Comparison of ENCODE assay signal across 27 cellular contexts in the genomic region with DNA sequence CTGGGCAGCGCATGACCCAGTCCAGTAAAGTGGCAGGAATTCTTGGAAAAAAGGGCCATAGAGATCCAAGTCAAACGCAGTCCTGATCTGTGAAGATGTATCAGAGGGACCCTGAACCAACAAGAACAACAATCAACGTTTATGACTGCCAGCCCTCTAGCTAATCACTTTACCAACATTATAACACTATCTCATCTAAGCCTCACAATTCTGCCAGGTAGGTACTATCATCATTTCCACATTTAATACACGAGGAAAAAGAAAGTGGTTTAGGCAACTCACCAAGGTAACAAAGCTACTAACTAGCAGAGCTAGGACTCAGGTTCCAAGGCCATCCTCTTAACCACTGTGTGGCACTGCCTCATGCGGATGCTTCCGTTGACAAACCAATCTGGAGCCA. TPM values are rescaled to one million over a fixed set of nuclear protein-coding genes. Genes with fewer than 3 reads are reported as not detected.
A peak's percentile ranks its signal among the peaks of the same experiment; 100 is the strongest.
DNase-seq lines count a peak whose midpoint lies in the region; ATAC-seq, FAIRE-seq and TF ChIP-seq lines count a peak whose summit lies in the region.
"Had no signal": no experiment of that assay in that cellular context is flagged by ENCODE, and none has a peak within 500 bp of the region (broad histone marks: within the 10 kb centered on the region; RNA-seq: fewer than 3 reads in every experiment).

No MANE protein-coding gene starts in this region.

- H2BK120ac ChIP-seq in IMR-90 (ENCODE audit: low read depth, low read length), result no peak overlapping the region

- H3K79me2 ChIP-seq in endothelial cell of umbilical vein (ENCODE audit: control insufficient read depth, insufficient read depth, low read length), result peaks cover 1% of the 10 kb centered on the region

- intact Hi-C loops in IMR-90 (cut with micrococcal nuclease), result no loop called here
- intact Hi-C loops in endothelial cell of umbilical vein (cut with micrococcal nuclease), result no loop called here

- H3K36me3 Mint-ChIP-seq in activated CD8-positive, alpha-beta memory T cell treated with anti-CD3 and anti-CD28 coated beads, Interleukin-2, amount 10 ng/mL, durations not matched to agents 7 days and 5 days, result peaks cover 2% of the 10 kb centered on the region

- H3K4me3 ChIP-seq in HEK293 (ENCODE audit: low read depth, low read length) (no peak overlapping the region), IMR-90 (ENCODE audit: insufficient read depth, low read depth, low read length) (no peak overlapping the region), endothelial cell of umbilical vein (replicated peaks in 1 of 3; ENCODE audit: insufficient read depth in 1 of 3, low read depth in 1 of 3, low read length in 3 of 3) (no peak overlapping the region)
- H3K4me3 ChIP-seq: BLaER1, GM12878 had no signal

- H2BK15ac ChIP-seq in IMR-90 (ENCODE audit: low read depth, low read length), result no peak overlapping the region

- H3K4me1 ChIP-seq in HEK293 (ENCODE audit: control insufficient read depth, insufficient read depth, low read length) (peaks cover 2% of the 10 kb centered on the region; the same call in 1 of the 2 replicates), IMR-90 (ENCODE audit: control insufficient read depth, insufficient read depth, low read length) (peaks cover 16% of the 10 kb centered on the region), endothelial cell of umbilical vein (ENCODE audit: control insufficient read depth, extremely low read depth, insufficient read depth, low read length) (no peaks in the 10 kb centered on the region)
- H3K4me1 ChIP-seq: BLaER1 had no signal

- no peak for ATAC-seq in IMR-90 (ENCODE audit: low read depth)
- ATAC-seq in HG03196 (IDR thresholded peaks at IDR 0.05; ENCODE audit: unreplicated experiment), result no peak
- ATAC-seq in HG02973 (IDR thresholded peaks at IDR 0.05; ENCODE audit: unreplicated experiment), result no peak
- ATAC-seq in activated CD8-positive, alpha-beta memory T cell treated with anti-CD3 and anti-CD28 coated beads, Interleukin-2, amount 10 ng/mL, durations not matched to agents 7 days and 5 days, result no peak
- ATAC-seq: GM12878 had no signal

- TF ChIP-seq CTCF in HEK293 (tag by site-specific recombination; IDR thresholded peaks at IDR 0.05) (no peak), IMR-90 (conservative IDR thresholded peaks at IDR 0.05; ENCODE audit: low read depth, low read length) (no peak), endothelial cell of umbilical vein (IDR thresholded peaks at IDR 0.05; ENCODE audit: extremely low read depth in 1 of 2, insufficient read depth in 1 of 2, low read depth in 1 of 2, low read length in 2 of 2) (no peak)

- H3K4me1 Mint-ChIP-seq in activated CD8-positive, alpha-beta memory T cell treated with anti-CD3 and anti-CD28 coated beads, Interleukin-2, amount 10 ng/mL, durations not matched to agents 7 days and 5 days, result peaks cover 2% of the 10 kb centered on the region

- H3K9ac ChIP-seq in IMR-90 (ENCODE audit: low read depth, low read length), result no peak overlapping the region
- no peak overlapping the region for H3K9ac ChIP-seq in endothelial cell of umbilical vein (replicated peaks; ENCODE audit: extremely low read depth, insufficient read depth, low read length)
- H3K9ac ChIP-seq: BLaER1 had no signal

- CTCF ChIA-PET in HEK293 (lab: Yijun Ruan, JAX) (interaction anchor here (0.9 to 1.4 kb wide), 2 partner anchors 32 to 56 kb away, joined by 4 read pairs; no protein-coding TSS in a partner anchor), IMR-90 (lab: Yijun Ruan, JAX) (interaction anchor here (0.5 kb wide), 1 partner anchor 8 kb away, joined by 9 read pairs; no protein-coding TSS in a partner anchor), endothelial cell of umbilical vein (lab: Charles Lee) (interaction anchor here (2.1 kb wide), 1 partner anchor 47 kb away, joined by 6 read pairs; no protein-coding TSS in a partner anchor)
- CTCF ChIA-PET in activated CD8-positive, alpha-beta memory T cell treated with anti-CD3 and anti-CD28 coated beads, Interleukin-2, amount 10 ng/mL, durations not matched to agents 7 days and 5 days (lab: Charles Lee), result no interaction called here

- H4K91ac ChIP-seq in IMR-90 (ENCODE audit: insufficient read depth, low read depth, low read length), result no peak overlapping the region

- FAIRE-seq in endothelial cell of umbilical vein (lab: Jason Lieb, UNC), result peak; percentile 24
- FAIRE-seq: A204.1, GM12878, GM12892, GM18507 had no signal

- H3K9me1 ChIP-seq in IMR-90 (ENCODE audit: insufficient read depth, low read length) (peaks cover 19% of the 10 kb centered on the region), endothelial cell of umbilical vein (replicated peaks; ENCODE audit: control insufficient read depth, extremely low read depth, insufficient read depth, low read length) (no peaks in the 10 kb centered on the region)

- H3K18ac ChIP-seq in IMR-90 (ENCODE audit: low read depth, low read length), result no peak overlapping the region

- no peak overlapping the region for H2BK5ac ChIP-seq in IMR-90 (ENCODE audit: low read depth, low read length, poor library complexity, severe bottlenecking)

- H4K8ac ChIP-seq in IMR-90 (ENCODE audit: low read depth in 2 of 2, low read length in 2 of 2), result no peak overlapping the region

- in situ Hi-C loops in IMR-90 (cut with MboI; ENCODE audit: low sequenced_read_pairs), result no loop called here

- peak overlapping the region; percentile 32 for H2AK9ac ChIP-seq in IMR-90 (replicated peaks; ENCODE audit: low read depth, low read length, poor library complexity)

- H3K4ac ChIP-seq in IMR-90 (ENCODE audit: low read depth, low read length), result no peak overlapping the region

- DNase-seq in IMR-90 (no peak), endothelial cell of umbilical vein (ENCODE audit: low read depth, low spot score) (no peak)
- no peak for DNase-seq in activated CD8-positive, alpha-beta memory T cell treated with anti-CD3 and anti-CD28 coated beads, Interleukin-2, amount 10 ng/mL, durations not matched to agents 7 days and 5 days
- DNase-seq: 8988T; ACHN; BE2C; C1 segment of cervical spinal cord; CD4-positive, alpha-beta memory T cell; CD4-positive, CD25-positive, alpha-beta regulatory T cell; CD8-positive, alpha-beta memory T cell; COR-L47; DMS 273 treated with DMSO at 0.1 percent for 48 hours; DMS153; DMS53; DMS79; DND-41; EL; GDM1 had no signal

- no peak overlapping the region for H3K4me2 ChIP-seq in IMR-90 (ENCODE audit: low read depth, low read length)
- no peak overlapping the region for H3K4me2 ChIP-seq in endothelial cell of umbilical vein (ENCODE audit: insufficient read depth, low read length)
- H3K4me2 ChIP-seq: BLaER1 had no signal

- no peak for TF ChIP-seq RAD21 in IMR-90 (IDR thresholded peaks at IDR 0.05; ENCODE audit: low read length)

- WGBS in IMR-90 (ENCODE audit: extremely low coverage in 2 of 2, insufficient read length in 1 of 2), 2 experiments, result 74% methylated on average over 3 of the region's 6 CpGs; no CpG with 5 or more reads in 1 of the 2 experiments

- H3K27ac Mint-ChIP-seq in activated CD8-positive, alpha-beta memory T cell treated with anti-CD3 and anti-CD28 coated beads, Interleukin-2, amount 10 ng/mL, durations not matched to agents 7 days and 5 days, result no peak overlapping the region
- H3K27ac Mint-ChIP-seq: CD4-positive, alpha-beta memory T cell; CD4-positive, CD25-positive, alpha-beta regulatory T cell; CD8-positive, alpha-beta memory T cell had no signal

- TF ChIP-seq POLR2A in IMR-90 (IDR thresholded peaks at IDR 0.05; ENCODE audit: low read depth, low read length), result no peak
- TF ChIP-seq POLR2A in endothelial cell of umbilical vein (IDR thresholded peaks at IDR 0.05; ENCODE audit: low read depth, low read length), result no peak

- H3K56ac ChIP-seq in IMR-90 (ENCODE audit: extremely low read depth, insufficient read depth, low read length), result no peak overlapping the region

- dilution Hi-C loops in IMR-90 (cut with HindIII; ENCODE audit: low sequenced_read_pairs, unreplicated experiment), result no loop called here
- dilution Hi-C loops in endothelial cell of umbilical vein (cut with MboI; ENCODE audit: extremely low pct_ligation_motif_present, low sequenced_read_pairs), result no loop called here

- H4K5ac ChIP-seq in IMR-90 (ENCODE audit: low read depth, low read length), result no peak overlapping the region

- no peak overlapping the region for H2BK20ac ChIP-seq in IMR-90 (ENCODE audit: low read depth, low read length)

- peaks cover 43 to 62% of the 10 kb centered on the region in 2 experiments for H3K79me1 ChIP-seq in IMR-90 (ENCODE audit: low read depth in 1 of 2, low read length in 2 of 2)

- no peak overlapping the region; the same call in 1 of the 2 replicates for H2AK5ac ChIP-seq in IMR-90 (ENCODE audit: low read depth, low read length)

- H3K14ac ChIP-seq in IMR-90 (replicated peaks; ENCODE audit: low read depth, low read length), result 0 out of 2 replicates have a peak overlapping the region, but pooled peaks have one; percentile 21

- POLR2A ChIA-PET in HEK293 (lab: Yijun Ruan, JAX) (no interaction called here), IMR-90 (lab: Charles Lee; ENCODE audit: unreplicated experiment) (no interaction called here), endothelial cell of umbilical vein (lab: Charles Lee) (no interaction called here)

- no peaks in the 10 kb centered on the region for H3K9me3 ChIP-seq in HEK293 (ENCODE audit: control insufficient read depth, insufficient read depth, low read depth, low read length)
- no peaks in the 10 kb centered on the region for H3K9me3 ChIP-seq in IMR-90 (ENCODE audit: control insufficient read depth, insufficient read depth, low read length)
- H3K9me3 ChIP-seq in endothelial cell of umbilical vein (replicated peaks; ENCODE audit: control insufficient read depth, insufficient read depth, low read length), result no peaks in the 10 kb centered on the region
- H3K9me3 ChIP-seq: BE2C, BLaER1 had no signal

- H3K27ac ChIP-seq in HEK293 (ENCODE audit: extremely low read depth, low read depth, low read length) (no peak overlapping the region), IMR-90 (ENCODE audit: insufficient read depth, low read length) (no peak overlapping the region), endothelial cell of umbilical vein (ENCODE audit: insufficient read depth, low read depth, low read length) (no peak overlapping the region)
- H3K27ac ChIP-seq: BLaER1 had no signal

- H3K27me3 Mint-ChIP-seq in activated CD8-positive, alpha-beta memory T cell treated with anti-CD3 and anti-CD28 coated beads, Interleukin-2, amount 10 ng/mL, durations not matched to agents 7 days and 5 days, result no peaks in the 10 kb centered on the region
- H3K27me3 Mint-ChIP-seq: CD4-positive, alpha-beta memory T cell; CD4-positive, CD25-positive, alpha-beta regulatory T cell had no signal

- no peak overlapping the region for H3K23ac ChIP-seq in IMR-90 (ENCODE audit: low read depth, low read length)

- H3K27me3 ChIP-seq in IMR-90 (ENCODE audit: control insufficient read depth, insufficient read depth, low read length) (no peaks in the 10 kb centered on the region), endothelial cell of umbilical vein (ENCODE audit: control insufficient read depth in 2 of 2, insufficient read depth in 2 of 2, low read length in 2 of 2) (no peaks in the 10 kb centered on the region)
- H3K27me3 ChIP-seq: BE2C, BLaER1 had no signal

- BruUV-seq in IMR-90 (replicated peaks; lab: Mats Ljungman, UMichigan) (no TSS peak), endothelial cell of umbilical vein (replicated peaks; lab: Mats Ljungman, UMichigan) (no TSS peak)

- no peaks in the 10 kb centered on the region for H3K9me3 Mint-ChIP-seq in activated CD8-positive, alpha-beta memory T cell treated with anti-CD3 and anti-CD28 coated beads, Interleukin-2, amount 10 ng/mL, durations not matched to agents 7 days and 5 days (ENCODE audit: low read depth)
- H3K9me3 Mint-ChIP-seq: CD14-positive monocyte; CD4-positive, CD25-positive, alpha-beta regulatory T cell; CD8-positive, alpha-beta memory T cell had no signal

- H4K20me1 ChIP-seq in IMR-90 (ENCODE audit: insufficient read depth, low read length) (peaks cover 4% of the 10 kb centered on the region; the same call in 1 of the 2 replicates), endothelial cell of umbilical vein (replicated peaks; ENCODE audit: control insufficient read depth, extremely low read depth, insufficient read depth, low read length) (no peaks in the 10 kb centered on the region)

- no peak overlapping the region for H3K4me3 Mint-ChIP-seq in activated CD8-positive, alpha-beta memory T cell treated with anti-CD3 and anti-CD28 coated beads, Interleukin-2, amount 10 ng/mL, durations not matched to agents 7 days and 5 days
- H3K4me3 Mint-ChIP-seq: CD14-positive monocyte; CD4-positive, alpha-beta memory T cell; CD4-positive, CD25-positive, alpha-beta regulatory T cell; CD8-positive, alpha-beta memory T cell had no signal

- H2AFZ ChIP-seq in IMR-90 (replicated peaks; ENCODE audit: low read length, poor library complexity), result no peak overlapping the region
- no peak overlapping the region for H2AFZ ChIP-seq in endothelial cell of umbilical vein (ENCODE audit: low read depth, low read length)

- H3K36me3 ChIP-seq in HEK293 (ENCODE audit: control insufficient read depth in 2 of 2, insufficient read depth in 1 of 2, low read length in 2 of 2) (no peaks in the 10 kb centered on the region; a peak in 1 of 3 replicates), IMR-90 (ENCODE audit: control insufficient read depth, insufficient read depth, low read length) (no peaks in the 10 kb centered on the region), endothelial cell of umbilical vein (ENCODE audit: control insufficient read depth in 2 of 2, extremely low read depth in 1 of 2, insufficient read depth in 2 of 2, low read length in 2 of 2) (no peaks in the 10 kb centered on the region)
- H3K36me3 ChIP-seq: BE2C, BLaER1 had no signal

RNA-seq across cellular contexts. Expression of a gene that starts 28.1 kb away (rescaled TPM):
- total RNA-seq in IMR-90 (2012; rRNA removed) (21.9 and 24.4 TPM in 2 replicates), endothelial cell of umbilical vein (21.7 and 25.8 TPM in 2 replicates)
- polyA plus RNA-seq in IMR-90 (2012; rRNA removed) (17.1 and 18.2 TPM in 2 replicates), endothelial cell of umbilical vein (12.5 and 13.3 TPM in 2 replicates)
- polyA plus RNA-seq in IMR-90 (2012; cell fraction: cytosol; rRNA removed), result 9.4 and 10.0 TPM in 2 replicates
- polyA plus RNA-seq in IMR-90 (2012; cell fraction: nucleus; rRNA removed; ENCODE audit: low replicate concordance), result 6.9 and 17.6 TPM in 2 replicates
- 14.5 and 15.7 TPM in 2 replicates for polyA plus RNA-seq in endothelial cell of umbilical vein (2011; cell fraction: cytosol; rRNA removed)
- polyA plus RNA-seq in endothelial cell of umbilical vein (2011; cell fraction: nucleus; rRNA removed), result 19.2 and 20.3 TPM in 2 replicates
- polyA plus RNA-seq in endothelial cell of umbilical vein (2012), result 17.4 and 20.3 TPM in 2 replicates
- polyA minus RNA-seq in endothelial cell of umbilical vein, result 27.3 and 32.4 TPM in 2 replicates
- 14.3 TPM for polyA minus RNA-seq in endothelial cell of umbilical vein (2011; cell fraction: cytosol; rRNA and poly(A)+ RNA removed)
- 15.1 and 20.7 TPM in 2 replicates for polyA minus RNA-seq in endothelial cell of umbilical vein (2011; cell fraction: nucleus; rRNA and poly(A)+ RNA removed)
- 10 to 100 TPM; 14.8 to 17.6 TPM for total RNA-seq in activated CD8-positive, alpha-beta memory T cell treated with anti-CD3 and anti-CD28 coated beads, Interleukin-2, amount 10 ng/mL, durations not matched to agents 7 days and 5 days
